Comparison of ENCODE assay signal across 8 cellular contexts in genomic region chr4:146175541-146176453, GRCh38.
A peak's percentile ranks its signal among the peaks of the same experiment; 100 is the strongest.
DNase-seq lines count a peak whose midpoint lies in the region; ATAC-seq and TF ChIP-seq lines count a peak whose summit lies in the region.

LSM6 (plus strand) TSS chr4:146175718; CDS start chr4:146182922, 7,204 bp downstream.

- peak within 1 kb of the TSS; percentile 82 for H3K4me3 ChIP-seq in choroid plexus epithelial cell (ENCODE audit: low read depth, low read length)

- no peak for TF ChIP-seq CTCF in choroid plexus epithelial cell (conservative IDR thresholded peaks at IDR 0.05; ENCODE audit: low read depth, low read length)

- DNase-seq in AG08396 (ENCODE audit: low spot score) = peak; percentile 92
- DNase-seq in NCI-H345 (lab: John Stamatoyannopoulos, UW) = peak; percentile 79
- DNase-seq in activated CD4-positive, alpha-beta T cell treated with anti-CD3 and anti-CD28 coated beads for 24 hours (ENCODE audit: low read depth in 2 of 2) = peak; percentile 73 to 76
- DNase-seq in choroid plexus epithelial cell (ENCODE audit: low read depth) = peak; percentile 89
- DNase-seq in kidney tubule cell (ENCODE audit: low spot score) = peak; percentile 89
- peak; percentile 54 to 76 (median 70) for DNase-seq in stimulated activated CD4-positive, alpha-beta T cell treated with anti-CD3 and anti-CD28 coated beads, Interleukin-1b, Interleukin-23, amount 100 ng/mL, for 24 hours (ENCODE audit: low read depth in 4 of 4, low spot score in 1 of 4)

- ATAC-seq in GM18868 (IDR thresholded peaks at IDR 0.05; ENCODE audit: unreplicated experiment) (peak; percentile 96), HG03108 (IDR thresholded peaks at IDR 0.05; ENCODE audit: unreplicated experiment) (peak; percentile 92)

Comparison
In these comparisons a context has a peak if more than half of its experiments do, and no peak if none do; other contexts are left out.
1. Peak in every context shown above with its lines: DNase-seq, ATAC-seq and H3K4me3 ChIP-seq.